In genomic region chr2:46780801-46781445, GRCh38 we compare ENCODE assay signal across 10 cellular contexts.
DNase-seq lines count a peak whose midpoint lies in the region; ATAC-seq, FAIRE-seq and TF ChIP-seq lines count a peak whose summit lies in the region.
"Had no signal": no experiment of that assay in that cellular context is flagged by ENCODE, and none has a peak within 500 bp of the region (broad histone marks: within the 10 kb centered on the region; RNA-seq: fewer than 3 reads in every experiment).

No MANE protein-coding gene starts in this region.

- TF ChIP-seq CTCF in esophagus muscularis mucosa (IDR thresholded peaks at IDR 0.05) (peak in 2 of 3 experiments; percentile 22 to 24), neural progenitor cell (IDR thresholded peaks at IDR 0.05) (peak; percentile 47)

- H3K9me3 ChIP-seq in esophagus muscularis mucosa (no peaks in the 10 kb centered on the region), neural progenitor cell (ENCODE audit: low read depth) (peaks cover 6% of the 10 kb centered on the region)

- H3K4me3 Mint-ChIP-seq in neural progenitor cell = no peak overlapping the region
- H3K4me3 Mint-ChIP-seq: activated naive CD8-positive, alpha-beta T cell treated with anti-CD3 and anti-CD28 coated beads, Interleukin-2, amount 10 ng/mL, durations not matched to agents 7 days and 5 days had no signal

- H3K9me3 Mint-ChIP-seq in neural progenitor cell = peaks cover 12% of the 10 kb centered on the region
- H3K9me3 Mint-ChIP-seq: activated naive CD8-positive, alpha-beta T cell treated with anti-CD3 and anti-CD28 coated beads, Interleukin-2, amount 10 ng/mL, durations not matched to agents 7 days and 5 days had no signal

- DNase-seq in DMS 273 (lab: John Stamatoyannopoulos, UW; ENCODE audit: unreplicated experiment) = peak; percentile 96
- peak; percentile 86 for DNase-seq in NCI-H446 treated with DMSO at 0.1 percent for 48 hours (lab: John Stamatoyannopoulos, UW)
- DNase-seq in esophagus muscularis mucosa (ENCODE audit: extremely low spot score) = no peak
- DNase-seq in neural progenitor cell (ENCODE audit: low spot score) = peak; percentile 73
- DNase-seq in activated CD4-positive, CD25-positive, alpha-beta regulatory T cell treated with anti-CD3 and anti-CD28 coated beads, Interleukin-2, amount 50 U/mL, for 72 hours = no peak
- no peak for DNase-seq in urothelium cell line (ENCODE audit: low spot score)
- no peak for DNase-seq in AML-193 (lab: John Stamatoyannopoulos, UW)
- DNase-seq: activated naive CD8-positive, alpha-beta T cell treated with anti-CD3 and anti-CD28 coated beads, Interleukin-2, amount 10 ng/mL, durations not matched to agents 7 days and 5 days; stimulated activated CD4-positive, alpha-beta T cell treated with anti-CD3 and anti-CD28 coated beads, Interleukin-15, amount 100 ng/mL, for 24 hours had no signal

- FAIRE-seq in urothelium cell line (lab: Jason Lieb, UNC) = no peak

- H3K36me3 Mint-ChIP-seq in neural progenitor cell = no peaks in the 10 kb centered on the region
- H3K36me3 Mint-ChIP-seq: activated naive CD8-positive, alpha-beta T cell treated with anti-CD3 and anti-CD28 coated beads, Interleukin-2, amount 10 ng/mL, durations not matched to agents 7 days and 5 days had no signal

- no peak for ATAC-seq in HG03442 (IDR thresholded peaks at IDR 0.05; ENCODE audit: unreplicated experiment)

- H3K4me2 ChIP-seq in neural progenitor cell = no peak overlapping the region

- no peaks in the 10 kb centered on the region for H3F3A ChIP-seq in neural progenitor cell (ENCODE audit: low read depth)

- H3K36me3 ChIP-seq in esophagus muscularis mucosa (no peaks in the 10 kb centered on the region), neural progenitor cell (no peaks in the 10 kb centered on the region)

- TF ChIP-seq EP300 in esophagus muscularis mucosa (IDR thresholded peaks at IDR 0.05) = no peak

- WGBS in esophagus muscularis mucosa = 53% methylated on average over 8 of the region's 15 CpGs

- H3K4me1 Mint-ChIP-seq in neural progenitor cell = peaks cover 9% of the 10 kb centered on the region

- H3K27ac ChIP-seq in esophagus muscularis mucosa (replicated peaks in 1 of 4) = peak overlapping the region; percentile 82 to 93 (median 87)
- H3K27ac ChIP-seq in neural progenitor cell = no peak overlapping the region

- H3K4me1 ChIP-seq in esophagus muscularis mucosa = peaks cover 36 to 58% (median 48%) of the 10 kb centered on the region in 4 donors
- peaks cover 21% of the 10 kb centered on the region for H3K4me1 ChIP-seq in neural progenitor cell

- H3K79me2 ChIP-seq in neural progenitor cell (ENCODE audit: low read depth) = no peaks in the 10 kb centered on the region

- no peak overlapping the region for H3K9ac ChIP-seq in neural progenitor cell

- no peaks in the 10 kb centered on the region for H4K20me1 ChIP-seq in neural progenitor cell (ENCODE audit: low read depth)

- H2AFZ ChIP-seq in neural progenitor cell (replicated peaks) = no peak overlapping the region

- peaks cover 3% of the 10 kb centered on the region for H3K27me3 Mint-ChIP-seq in neural progenitor cell (ENCODE audit: insufficient read depth, low read depth)

- H3K27me3 ChIP-seq in esophagus muscularis mucosa (no peaks in the 10 kb centered on the region), neural progenitor cell (no peaks in the 10 kb centered on the region)

- no peak overlapping the region for H3K4me3 ChIP-seq in esophagus muscularis mucosa
- H3K4me3 ChIP-seq in neural progenitor cell = no peak overlapping the region

- no peak for TF ChIP-seq POLR2A in esophagus muscularis mucosa (IDR thresholded peaks at IDR 0.05; ENCODE audit: low read depth)

- intact Hi-C loops in esophagus muscularis mucosa (cut with DNase I) = loop anchor here (5.0 kb wide), 1 partner anchor 36 kb away; no protein-coding TSS in a partner anchor

- no peak overlapping the region for H3K27ac Mint-ChIP-seq in neural progenitor cell
- H3K27ac Mint-ChIP-seq: activated naive CD8-positive, alpha-beta T cell treated with anti-CD3 and anti-CD28 coated beads, Interleukin-2, amount 10 ng/mL, durations not matched to agents 7 days and 5 days had no signal

Comparison
In these comparisons a context has a peak if more than half of its experiments do, and no peak if none do; other contexts are left out.
1. DNase-seq: peak in DMS 273 (single experiment), NCI-H446 treated with DMSO at 0.1 percent for 48 hours (single experiment) and neural progenitor cell (single experiment); none in esophagus muscularis mucosa (single experiment), activated CD4-positive, CD25-positive, alpha-beta regulatory T cell treated with anti-CD3 and anti-CD28 coated beads, Interleukin-2, amount 50 U/mL, for 72 hours (single experiment), urothelium cell line (single experiment) and AML-193 (0 of 2).